Comparison of ENCODE assay signal across 8 cellular contexts in genomic region chr14:32078794-32079663, GRCh38. TPM values are rescaled to one million over a fixed set of nuclear protein-coding genes. Genes with fewer than 3 reads are reported as not detected.
A peak's percentile ranks its signal among the peaks of the same experiment; 100 is the strongest.
DNase-seq lines count a peak whose midpoint lies in the region; ATAC-seq and TF ChIP-seq lines count a peak whose summit lies in the region.

No MANE protein-coding gene starts in this region.

- H3K9me3 ChIP-seq in gastrocnemius medialis, result no peaks in the 10 kb centered on the region

- peak overlapping the region; percentile 89 to 99 (median 96) for H3K4me3 ChIP-seq in gastrocnemius medialis

- no peaks in the 10 kb centered on the region for H3K27me3 ChIP-seq in gastrocnemius medialis

- ATAC-seq in gastrocnemius medialis, result no peak
- no peak for ATAC-seq in HG03159 (IDR thresholded peaks at IDR 0.05; ENCODE audit: unreplicated experiment)
- no peak for ATAC-seq in HG03571 (IDR thresholded peaks at IDR 0.05; ENCODE audit: unreplicated experiment)
- no peak for ATAC-seq in GM18909 (IDR thresholded peaks at IDR 0.05; ENCODE audit: poor library complexity, unreplicated experiment)

- no peak for TF ChIP-seq POLR2A in gastrocnemius medialis (IDR thresholded peaks at IDR 0.05)

- intact Hi-C loops in gastrocnemius medialis (cut with DNase I; ENCODE audit: low total_unique reads), result loop anchor here (5.0 to 10.0 kb wide), 2 partner anchors 856 to 872 kb away; partner anchors contain the start of genes HECTD1 and NPAS3

- DNase-seq in DMS 273 (lab: John Stamatoyannopoulos, UW; ENCODE audit: unreplicated experiment) (peak; percentile 9), DMS 273 treated with DMSO at 0.1 percent for 48 hours (lab: John Stamatoyannopoulos, UW) (no peak), fibroblast of peridontal ligament (ENCODE audit: extremely low read depth) (peak; percentile 15), gastrocnemius medialis (no peak)

- TF ChIP-seq CTCF in VCaP (conservative IDR thresholded peaks at IDR 0.05) (no peak), gastrocnemius medialis (IDR thresholded peaks at IDR 0.05 in 4 of 5, conservative IDR thresholded peaks at IDR 0.05 in 1 of 5) (no peak)

- no peaks in the 10 kb centered on the region for H3K36me3 ChIP-seq in gastrocnemius medialis

- H3K4me1 ChIP-seq in gastrocnemius medialis, result peaks cover 43 to 48% of the 10 kb centered on the region in 2 donors

- in situ Hi-C loops in gastrocnemius medialis (cut with MboI; ENCODE audit: low sequenced_read_pairs in 4 of 4), result loop anchor here in 3 of 4 donors (5.0 to 25.0 kb wide), 5 partner anchors 123 to 483 kb away; partner anchors contain the start of genes RNU6-7 (in 2 of the 3) and RNU6-8 (in 2 of the 3)

- peak overlapping the region; percentile 98 for H3K27ac ChIP-seq in VCaP
- peak overlapping the region; percentile 98 to 100 (median 100) for H3K27ac ChIP-seq in gastrocnemius medialis

RNA-seq across cellular contexts. Expression of gene ARHGAP5, which starts 1.9 kb away (rescaled TPM):
- 10 to 100 TPM; 56.5 to 76.9 (median 66.9) TPM for total RNA-seq in gastrocnemius medialis

Comparison
In these comparisons a context has a peak if more than half of its experiments do, and no peak if none do; other contexts are left out.
1. DNase-seq: peak in DMS 273 (single experiment) and fibroblast of peridontal ligament (single experiment); none in DMS 273 treated with DMSO at 0.1 percent for 48 hours (single experiment) and gastrocnemius medialis (0 of 2).